In genomic region chr2:38244306-38244705, GRCh38 we compare ENCODE assay signal across 24 cellular contexts.
"Had no signal": no experiment of that assay in that cellular context is flagged by ENCODE, and none has a peak within 500 bp of the region (broad histone marks: within the 10 kb centered on the region; RNA-seq: fewer than 3 reads in every experiment).

No MANE protein-coding gene starts in this region.

- ATAC-seq: activated CD4-positive, alpha-beta T cell treated with anti-CD3 and anti-CD28 coated beads for 36 hours; left lobe of liver; naive thymus-derived CD4-positive, alpha-beta T cell; sciatic nerve; stimulated activated memory B cell treated with anti-CD40 and anti-IgM and Interleukin-4, amounts not matched to agents 10 μg/mL and 1 μg/mL and 100 μg/mL, for 72 hours had no signal

- H3K27ac ChIP-seq: foreskin keratinocyte, hepatocyte, neural progenitor cell, stomach, transverse colon, uterus had no signal

- DNase-seq: activated B cell treated with CpG ODN at 0.5 μM for 24 hours; activated CD4-positive, alpha-beta T cell treated with anti-CD3 and anti-CD28 coated beads for 36 hours; activated CD4-positive, alpha-beta T cell treated with anti-CD3 and anti-CD28 coated beads, Interleukin-2, amount 50 U/mL, for 48 hours; activated CD8-positive, alpha-beta memory T cell treated with anti-CD3 and anti-CD28 coated beads, Interleukin-2, amount 50 U/mL, for 48 hours; activated naive CD4-positive, alpha-beta T cell treated with anti-CD3 and anti-CD28 coated beads for 36 hours; activated naive CD8-positive, alpha-beta T cell treated with anti-CD3 and anti-CD28 coated beads, Interleukin-2, amount 10 ng/mL, durations not matched to agents 7 days and 5 days; activated T-cell treated with anti-CD3 and anti-CD28 coated beads, Interleukin-2, amount 50 U/mL, for 48 hours; amniotic stem cell; effector CD8-positive, alpha-beta T cell; erythroblast; immature natural killer cell; lower lobe of right lung; naive thymus-derived CD4-positive, alpha-beta T cell; small intestine; stimulated activated CD4-positive, alpha-beta T cell treated with anti-CD3 and anti-CD28 coated beads, Interleukin-2, amount 100 ng/mL, for 24 hours; stomach; transverse colon; uterus had no signal
